Comparison of ENCODE assay signal across 1 cellular context in genomic region chr6:36863670-36864540, GRCh38.
A peak's percentile ranks its signal among the peaks of the same experiment; 100 is the strongest.
TF ChIP-seq lines count a peak whose summit lies in the region.

No MANE protein-coding gene starts in this region.

TF ChIP-seq in K562, 482 proteins besides CTCF, POLR2A, EP300 and RAD21 (continued from another document and continues in another):
- TF ChIP-seq, protein P1, sequence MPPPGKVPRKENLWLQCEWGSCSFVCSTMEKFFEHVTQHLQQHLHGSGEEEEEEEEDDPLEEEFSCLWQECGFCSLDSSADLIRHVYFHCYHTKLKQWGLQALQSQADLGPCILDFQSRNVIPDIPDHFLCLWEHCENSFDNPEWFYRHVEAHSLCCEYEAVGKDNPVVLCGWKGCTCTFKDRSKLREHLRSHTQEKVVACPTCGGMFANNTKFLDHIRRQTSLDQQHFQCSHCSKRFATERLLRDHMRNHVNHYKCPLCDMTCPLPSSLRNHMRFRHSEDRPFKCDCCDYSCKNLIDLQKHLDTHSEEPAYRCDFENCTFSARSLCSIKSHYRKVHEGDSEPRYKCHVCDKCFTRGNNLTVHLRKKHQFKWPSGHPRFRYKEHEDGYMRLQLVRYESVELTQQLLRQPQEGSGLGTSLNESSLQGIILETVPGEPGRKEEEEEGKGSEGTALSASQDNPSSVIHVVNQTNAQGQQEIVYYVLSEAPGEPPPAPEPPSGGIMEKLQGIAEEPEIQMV (tag; conservative IDR thresholded peaks at IDR 0.05; ENCODE audit: low read depth): peak; percentile 19; the same call in 1 of the 2 replicates
- no peak for TF ChIP-seq ARNT (IDR thresholded peaks at IDR 0.05)
- no peak for TF ChIP-seq ZNF561 (CRISPR knock-in tag; conservative IDR thresholded peaks at IDR 0.05)
- no peak for TF ChIP-seq ZKSCAN1 (IDR thresholded peaks at IDR 0.05; ENCODE audit: low read depth, low read length)
- 0 out of 2 replicates have a peak, but pooled peaks have one; percentile 24 for TF ChIP-seq ZNF263 (CRISPR knock-in tag; IDR thresholded peaks at IDR 0.05; ENCODE audit: borderline replicate concordance)
- TF ChIP-seq, protein P2, sequence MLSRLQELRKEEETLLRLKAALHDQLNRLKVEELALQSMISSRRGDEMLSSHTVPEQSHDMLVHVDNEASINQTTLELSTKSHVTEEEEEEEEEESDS (CRISPR knock-in tag; IDR thresholded peaks at IDR 0.05): no peak
- no peak for TF ChIP-seq HMG20B (CRISPR knock-in tag; IDR thresholded peaks at IDR 0.05)
- no peak for TF ChIP-seq ZNF436 (CRISPR knock-in tag; IDR thresholded peaks at IDR 0.05)
- no peak for TF ChIP-seq RBM25 (IDR thresholded peaks at IDR 0.05; ENCODE audit: low read depth, low read length, severe bottlenecking)
- TF ChIP-seq HMGXB4 (CRISPR knock-in tag; IDR thresholded peaks at IDR 0.05): no peak
- TF ChIP-seq DMBX1 (CRISPR knock-in tag; IDR thresholded peaks at IDR 0.05; ENCODE audit: borderline replicate concordance): peak; percentile 35; the same call in 1 of the 2 replicates
- TF ChIP-seq SAP30 (IDR thresholded peaks at IDR 0.05; ENCODE audit: borderline replicate concordance, insufficient read depth, low read depth, low read length, poor library complexity, severe bottlenecking): no peak
- no peak for TF ChIP-seq SNIP1 (IDR thresholded peaks at IDR 0.05; ENCODE audit: low read depth)
- no peak for TF ChIP-seq RHOXF2B (CRISPR knock-in tag; conservative IDR thresholded peaks at IDR 0.05)
- TF ChIP-seq FUS (optimal IDR thresholded peaks at IDR 0.05; ENCODE audit: low read depth, low read length): no peak
- TF ChIP-seq ZNF668 (CRISPR knock-in tag; IDR thresholded peaks at IDR 0.05): 0 out of 2 replicates have a peak, but pooled peaks have one; percentile 61
- TF ChIP-seq ATF1 (CRISPR knock-in tag; IDR thresholded peaks at IDR 0.05): no peak
- no peak for TF ChIP-seq ATF1 (tag; IDR thresholded peaks at IDR 0.05)
- TF ChIP-seq ZNF121 (CRISPR knock-in tag; conservative IDR thresholded peaks at IDR 0.05): no peak
- no peak for TF ChIP-seq XRCC5 (IDR thresholded peaks at IDR 0.05; ENCODE audit: low read depth, low read length)
- no peak for TF ChIP-seq ZNF395 (CRISPR knock-in tag; IDR thresholded peaks at IDR 0.05)
- TF ChIP-seq STAG1 (CRISPR knock-in tag; IDR thresholded peaks at IDR 0.05; ENCODE audit: borderline replicate concordance): no peak
- TF ChIP-seq, protein P3, sequence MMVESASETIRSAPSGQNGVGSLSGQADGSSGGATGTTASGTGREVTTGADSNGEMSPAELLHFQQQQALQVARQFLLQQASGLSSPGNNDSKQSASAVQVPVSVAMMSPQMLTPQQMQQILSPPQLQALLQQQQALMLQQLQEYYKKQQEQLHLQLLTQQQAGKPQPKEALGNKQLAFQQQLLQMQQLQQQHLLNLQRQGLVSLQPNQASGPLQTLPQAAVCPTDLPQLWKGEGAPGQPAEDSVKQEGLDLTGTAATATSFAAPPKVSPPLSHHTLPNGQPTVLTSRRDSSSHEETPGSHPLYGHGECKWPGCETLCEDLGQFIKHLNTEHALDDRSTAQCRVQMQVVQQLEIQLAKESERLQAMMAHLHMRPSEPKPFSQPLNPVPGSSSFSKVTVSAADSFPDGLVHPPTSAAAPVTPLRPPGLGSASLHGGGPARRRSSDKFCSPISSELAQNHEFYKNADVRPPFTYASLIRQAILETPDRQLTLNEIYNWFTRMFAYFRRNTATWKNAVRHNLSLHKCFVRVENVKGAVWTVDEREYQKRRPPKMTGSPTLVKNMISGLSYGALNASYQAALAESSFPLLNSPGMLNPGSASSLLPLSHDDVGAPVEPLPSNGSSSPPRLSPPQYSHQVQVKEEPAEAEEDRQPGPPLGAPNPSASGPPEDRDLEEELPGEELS (CRISPR knock-in tag; IDR thresholded peaks at IDR 0.05; ENCODE audit: borderline replicate concordance): no peak
- no peak for TF ChIP-seq ELF1 (tag; IDR thresholded peaks at IDR 0.05)
- TF ChIP-seq TFE3 (CRISPR knock-in tag; IDR thresholded peaks at IDR 0.05): no peak
- peak; percentile 52; the same call in 1 of the 2 replicates for TF ChIP-seq CBFA2T2 (conservative IDR thresholded peaks at IDR 0.05)
- TF ChIP-seq ZNF12 (CRISPR knock-in tag; IDR thresholded peaks at IDR 0.05): no peak
- TF ChIP-seq L3MBTL2 (IDR thresholded peaks at IDR 0.05): peak; percentile 37; the same call in 1 of the 2 replicates
- TF ChIP-seq ZNF316 (IDR thresholded peaks at IDR 0.05): no peak; the same call in 1 of the 2 replicates
- no peak for TF ChIP-seq KAT2B (IDR thresholded peaks at IDR 0.05; ENCODE audit: low read depth, low read length)
- TF ChIP-seq POLR2H (tag; IDR thresholded peaks at IDR 0.05; ENCODE audit: low read depth): no peak
- TF ChIP-seq, protein P4, sequence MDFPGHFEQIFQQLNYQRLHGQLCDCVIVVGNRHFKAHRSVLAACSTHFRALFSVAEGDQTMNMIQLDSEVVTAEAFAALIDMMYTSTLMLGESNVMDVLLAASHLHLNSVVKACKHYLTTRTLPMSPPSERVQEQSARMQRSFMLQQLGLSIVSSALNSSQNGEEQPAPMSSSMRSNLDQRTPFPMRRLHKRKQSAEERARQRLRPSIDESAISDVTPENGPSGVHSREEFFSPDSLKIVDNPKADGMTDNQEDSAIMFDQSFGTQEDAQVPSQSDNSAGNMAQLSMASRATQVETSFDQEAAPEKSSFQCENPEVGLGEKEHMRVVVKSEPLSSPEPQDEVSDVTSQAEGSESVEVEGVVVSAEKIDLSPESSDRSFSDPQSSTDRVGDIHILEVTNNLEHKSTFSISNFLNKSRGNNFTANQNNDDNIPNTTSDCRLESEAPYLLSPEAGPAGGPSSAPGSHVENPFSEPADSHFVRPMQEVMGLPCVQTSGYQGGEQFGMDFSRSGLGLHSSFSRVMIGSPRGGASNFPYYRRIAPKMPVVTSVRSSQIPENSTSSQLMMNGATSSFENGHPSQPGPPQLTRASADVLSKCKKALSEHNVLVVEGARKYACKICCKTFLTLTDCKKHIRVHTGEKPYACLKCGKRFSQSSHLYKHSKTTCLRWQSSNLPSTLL (IDR thresholded peaks at IDR 0.05): no peak
- no peak for TF ChIP-seq ELK3 (CRISPR knock-in tag; IDR thresholded peaks at IDR 0.05)
- TF ChIP-seq SAFB2 (IDR thresholded peaks at IDR 0.05; ENCODE audit: borderline replicate concordance, low read depth, low read length, severe bottlenecking): no peak
- no peak for TF ChIP-seq SP2 (IDR thresholded peaks at IDR 0.05; ENCODE audit: extremely low read depth, low read depth, low read length, poor library complexity, severe bottlenecking)
- peak; percentile 58 for TF ChIP-seq ZNF592 (IDR thresholded peaks at IDR 0.05)
- TF ChIP-seq DDX20 (tag; IDR thresholded peaks at IDR 0.05; ENCODE audit: low read depth): no peak
- TF ChIP-seq, protein P5, sequence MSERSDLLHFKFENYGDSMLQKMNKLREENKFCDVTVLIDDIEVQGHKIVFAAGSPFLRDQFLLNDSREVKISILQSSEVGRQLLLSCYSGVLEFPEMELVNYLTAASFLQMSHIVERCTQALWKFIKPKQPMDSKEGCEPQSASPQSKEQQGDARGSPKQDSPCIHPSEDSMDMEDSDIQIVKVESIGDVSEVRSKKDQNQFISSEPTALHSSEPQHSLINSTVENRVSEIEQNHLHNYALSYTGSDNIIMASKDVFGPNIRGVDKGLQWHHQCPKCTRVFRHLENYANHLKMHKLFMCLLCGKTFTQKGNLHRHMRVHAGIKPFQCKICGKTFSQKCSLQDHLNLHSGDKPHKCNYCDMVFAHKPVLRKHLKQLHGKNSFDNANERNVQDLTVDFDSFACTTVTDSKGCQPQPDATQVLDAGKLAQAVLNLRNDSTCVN (CRISPR knock-in tag; IDR thresholded peaks at IDR 0.05): no peak
- no peak for TF ChIP-seq ZBTB1 (CRISPR knock-in tag; IDR thresholded peaks at IDR 0.05; ENCODE audit: borderline replicate concordance, low read depth)
- TF ChIP-seq CBFB (CRISPR knock-in tag; IDR thresholded peaks at IDR 0.05): peak; percentile 57; the same call in 1 of the 2 replicates
- no peak for TF ChIP-seq MTA2 (IDR thresholded peaks at IDR 0.05; ENCODE audit: low read depth)
- TF ChIP-seq MYC (IDR thresholded peaks at IDR 0.05; ENCODE audit: low read depth, low read length): no peak
- TF ChIP-seq MYC (CRISPR knock-in tag; IDR thresholded peaks at IDR 0.05; ENCODE audit: borderline replicate concordance, low read depth): no peak
- no peak for TF ChIP-seq CGGBP1 (CRISPR knock-in tag; IDR thresholded peaks at IDR 0.05)
- no peak for TF ChIP-seq IRF2 (CRISPR knock-in tag; IDR thresholded peaks at IDR 0.05)
- TF ChIP-seq NR2F6 (CRISPR knock-in tag; IDR thresholded peaks at IDR 0.05): no peak
- no peak for TF ChIP-seq NR4A1 (CRISPR knock-in tag; IDR thresholded peaks at IDR 0.05)
- TF ChIP-seq NR4A1 (tag; IDR thresholded peaks at IDR 0.05): 0 out of 2 replicates have a peak, but pooled peaks have one; percentile 25
- no peak for TF ChIP-seq FOSL1 (tag; conservative IDR thresholded peaks at IDR 0.05)
- no peak for TF ChIP-seq MYBL2 (IDR thresholded peaks at IDR 0.05; ENCODE audit: low read depth)
- TF ChIP-seq MYBL2 (CRISPR knock-in tag; IDR thresholded peaks at IDR 0.05; ENCODE audit: borderline replicate concordance): no peak
- TF ChIP-seq SRF (CRISPR knock-in tag; IDR thresholded peaks at IDR 0.05): no peak
